In the genomic region with DNA sequence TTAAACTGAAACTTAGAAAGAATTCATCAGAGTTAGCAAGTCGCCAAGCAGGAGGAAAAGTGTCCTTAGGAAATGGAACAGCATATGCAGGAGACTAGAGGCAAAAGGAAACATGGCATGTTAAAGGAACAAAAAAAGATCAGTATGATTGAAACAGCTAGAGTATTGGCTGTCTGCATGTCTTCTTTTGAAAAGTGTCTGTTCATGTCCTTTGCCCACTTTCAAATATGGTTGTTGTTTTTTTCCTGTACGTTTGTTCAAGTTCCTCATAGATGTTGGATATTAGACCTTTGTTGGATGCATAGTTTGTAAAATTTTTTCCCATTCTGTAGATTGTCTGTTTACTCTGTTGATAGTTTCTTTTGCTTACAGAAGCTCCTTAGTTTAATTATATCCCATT, we compare ENCODE assay signal across 36 cellular contexts.
"Had no signal": no experiment of that assay in that cellular context is flagged by ENCODE, and none has a peak within 500 bp of the region (broad histone marks: within the 10 kb centered on the region; RNA-seq: fewer than 3 reads in every experiment).

No MANE protein-coding gene starts in this region.

- H3K27ac Mint-ChIP-seq: activated naive CD4-positive, alpha-beta T cell treated with anti-CD3 and anti-CD28 coated beads for 36 hours; activated naive CD4-positive, alpha-beta T cell treated with anti-CD3 and anti-CD28 coated beads, Interleukin-2, amount 10 ng/mL, durations not matched to agents 7 days and 5 days; activated naive CD4-positive, alpha-beta T cell treated with anti-CD3 and anti-CD28 coated beads, Interleukin-2, amount 50 U/mL, for 24 hours; activated naive CD4-positive, alpha-beta T cell treated with anti-CD3 and anti-CD28 coated beads, Interleukin-2, amount 50 U/mL, for 72 hours; activated naive CD8-positive, alpha-beta T cell; activated naive CD8-positive, alpha-beta T cell treated with anti-CD3 and anti-CD28 coated beads for 36 hours; activated naive CD8-positive, alpha-beta T cell treated with anti-CD3 and anti-CD28 coated beads, Interleukin-2, amount 10 ng/mL, durations not matched to agents 7 days and 5 days; activated naive CD8-positive, alpha-beta T cell treated with anti-CD3 and anti-CD28 coated beads, Interleukin-2, amount 50 U/mL, for 24 hours; activated T-cell treated with anti-CD3 and anti-CD28 coated beads, Interleukin-2, amount 50 U/mL, for 24 hours; activated T-cell treated with anti-CD3 and anti-CD28 coated beads, Interleukin-2, amount 50 U/mL, for 72 hours; activated T-helper 1 cell treated with anti-CD3 and anti-CD28 coated beads, Interleukin-12 subunit alpha, Interleukin-12 subunit beta, Interleukin-2, Interleukin-4 antibody, amounts not matched to agents 30 ng/mL and 10 ng/mL and 1 ng/mL, durations not matched to agents 14 hours and 24 hours and 36 hours; activated T-helper 17 cell treated with anti-CD3 and anti-CD28 coated beads, Interleukin-2, amount 50 U/mL, for 72 hours; activated T-helper 2 cell treated with anti-CD3 and anti-CD28 coated beads, Interferon-gamma antibody, Interleukin-2, Interleukin-4, amounts not matched to agents 10 μg/mL and 5 μg/mL and 100 μg/mL, durations not matched to agents 14 hours and 24 hours and 36 hours; brain had no signal

- DNase-seq: activated effector memory CD4-positive, alpha-beta T cell treated with anti-CD3 and anti-CD28 coated beads, Interleukin-2, amount 50 U/mL, for 16 hours; activated effector memory CD4-positive, alpha-beta T cell treated with Interleukin-2 at 50 U/mL for 16 hours; activated gamma-delta T cell; activated gamma-delta T cell treated with Interleukin-2 at 50 U/mL for 16 hours; activated naive CD4-positive, alpha-beta T cell; activated naive CD4-positive, alpha-beta T cell treated with anti-CD3 and anti-CD28 coated beads for 36 hours; activated naive CD4-positive, alpha-beta T cell treated with anti-CD3 and anti-CD28 coated beads, Interleukin-2, amount 10 ng/mL, durations not matched to agents 7 days and 5 days; activated naive CD4-positive, alpha-beta T cell treated with anti-CD3 and anti-CD28 coated beads, Interleukin-2, amount 50 U/mL, for 16 hours; activated naive CD4-positive, alpha-beta T cell treated with Interleukin-2 at 50 U/mL for 16 hours; activated naive CD8-positive, alpha-beta T cell treated with anti-CD3 and anti-CD28 coated beads for 36 hours; activated naive CD8-positive, alpha-beta T cell treated with anti-CD3 and anti-CD28 coated beads, Interleukin-2, amount 10 ng/mL, durations not matched to agents 7 days and 5 days; activated naive CD8-positive, alpha-beta T cell treated with anti-CD3 and anti-CD28 coated beads, Interleukin-2, amount 50 U/mL, for 24 hours; activated T-cell treated with anti-CD3 and anti-CD28 coated beads, Interleukin-2, amount 50 U/mL, for 24 hours; activated T-cell treated with anti-CD3 and anti-CD28 coated beads, Interleukin-2, amount 50 U/mL, for 4 hours; activated T-cell treated with anti-CD3 and anti-CD28 coated beads, Interleukin-2, amount 50 U/mL, for 48 hours; activated T-cell treated with anti-CD3 and anti-CD28 coated beads, Interleukin-2, amount 50 U/mL, for 72 hours; adrenal gland; amniotic stem cell; amygdala; anterior cingulate cortex; aorta; body of pancreas; brain microvascular endothelial cell; caudate nucleus; central memory CD4-positive, alpha-beta T cell; cerebellar nuclear complex had no signal

- H3K4me1 Mint-ChIP-seq: activated naive CD4-positive, alpha-beta T cell treated with anti-CD3 and anti-CD28 coated beads, Interleukin-2, amount 10 ng/mL, durations not matched to agents 7 days and 5 days; activated naive CD4-positive, alpha-beta T cell treated with anti-CD3 and anti-CD28 coated beads, Interleukin-2, amount 50 U/mL, for 24 hours; activated naive CD8-positive, alpha-beta T cell treated with anti-CD3 and anti-CD28 coated beads for 36 hours; activated naive CD8-positive, alpha-beta T cell treated with anti-CD3 and anti-CD28 coated beads, Interleukin-2, amount 10 ng/mL, durations not matched to agents 7 days and 5 days; activated naive CD8-positive, alpha-beta T cell treated with anti-CD3 and anti-CD28 coated beads, Interleukin-2, amount 50 U/mL, for 24 hours; activated T-helper 17 cell treated with anti-CD3 and anti-CD28 coated beads, Interleukin-2, amount 50 U/mL, for 72 hours; brain; central memory CD8-positive, alpha-beta T cell had no signal

- ATAC-seq: activated naive CD4-positive, alpha-beta T cell treated with anti-CD3 and anti-CD28 coated beads, Interleukin-2, amount 50 U/mL, for 72 hours; activated naive CD8-positive, alpha-beta T cell treated with anti-CD3 and anti-CD28 coated beads, Interleukin-2, amount 50 U/mL, for 24 hours; activated T-cell treated with anti-CD3 and anti-CD28 coated beads, Interleukin-2, amount 50 U/mL, for 4 hours; activated T-cell treated with anti-CD3 and anti-CD28 coated beads, Interleukin-2, amount 50 U/mL, for 72 hours; activated T-helper 17 cell treated with anti-CD3 and anti-CD28 coated beads, Interleukin-2, amount 50 U/mL, for 72 hours; body of pancreas had no signal

- FAIRE-seq: astrocyte, bronchial epithelial cell had no signal

- H3K36me3 Mint-ChIP-seq: activated naive CD4-positive, alpha-beta T cell treated with anti-CD3 and anti-CD28 coated beads, Interleukin-2, amount 10 ng/mL, durations not matched to agents 7 days and 5 days; activated naive CD4-positive, alpha-beta T cell treated with anti-CD3 and anti-CD28 coated beads, Interleukin-2, amount 50 U/mL, for 24 hours; activated naive CD4-positive, alpha-beta T cell treated with anti-CD3 and anti-CD28 coated beads, Interleukin-2, amount 50 U/mL, for 72 hours; activated naive CD8-positive, alpha-beta T cell; activated naive CD8-positive, alpha-beta T cell treated with anti-CD3 and anti-CD28 coated beads for 36 hours; activated naive CD8-positive, alpha-beta T cell treated with anti-CD3 and anti-CD28 coated beads, Interleukin-2, amount 10 ng/mL, durations not matched to agents 7 days and 5 days had no signal

- H3K9me3 Mint-ChIP-seq: activated naive CD4-positive, alpha-beta T cell treated with anti-CD3 and anti-CD28 coated beads for 36 hours; activated naive CD4-positive, alpha-beta T cell treated with anti-CD3 and anti-CD28 coated beads, Interleukin-2, amount 10 ng/mL, durations not matched to agents 7 days and 5 days; activated naive CD4-positive, alpha-beta T cell treated with anti-CD3 and anti-CD28 coated beads, Interleukin-2, amount 50 U/mL, for 72 hours; activated naive CD8-positive, alpha-beta T cell treated with anti-CD3 and anti-CD28 coated beads for 36 hours; activated naive CD8-positive, alpha-beta T cell treated with anti-CD3 and anti-CD28 coated beads, Interleukin-2, amount 10 ng/mL, durations not matched to agents 7 days and 5 days; activated T-cell treated with anti-CD3 and anti-CD28 coated beads, Interleukin-2, amount 50 U/mL, for 24 hours; activated T-cell treated with anti-CD3 and anti-CD28 coated beads, Interleukin-2, amount 50 U/mL, for 4 hours; activated T-helper 1 cell treated with anti-CD3 and anti-CD28 coated beads, Interleukin-12 subunit alpha, Interleukin-12 subunit beta, Interleukin-2, Interleukin-4 antibody, amounts not matched to agents 30 ng/mL and 10 ng/mL and 1 ng/mL, durations not matched to agents 14 hours and 24 hours and 36 hours; activated T-helper 17 cell treated with anti-CD3 and anti-CD28 coated beads, Interleukin-2, amount 50 U/mL, for 72 hours; activated T-helper 2 cell treated with anti-CD3 and anti-CD28 coated beads, Interferon-gamma antibody, Interleukin-2, Interleukin-4, amounts not matched to agents 10 μg/mL and 5 μg/mL and 100 μg/mL, durations not matched to agents 14 hours and 24 hours and 36 hours; central memory CD8-positive, alpha-beta T cell had no signal

- H3K4me3 Mint-ChIP-seq: activated naive CD4-positive, alpha-beta T cell treated with anti-CD3 and anti-CD28 coated beads for 36 hours; activated naive CD4-positive, alpha-beta T cell treated with anti-CD3 and anti-CD28 coated beads, Interleukin-2, amount 10 ng/mL, durations not matched to agents 7 days and 5 days; activated naive CD4-positive, alpha-beta T cell treated with anti-CD3 and anti-CD28 coated beads, Interleukin-2, amount 50 U/mL, for 24 hours; activated naive CD8-positive, alpha-beta T cell; activated naive CD8-positive, alpha-beta T cell treated with anti-CD3 and anti-CD28 coated beads for 36 hours; activated naive CD8-positive, alpha-beta T cell treated with anti-CD3 and anti-CD28 coated beads, Interleukin-2, amount 10 ng/mL, durations not matched to agents 7 days and 5 days; activated naive CD8-positive, alpha-beta T cell treated with anti-CD3 and anti-CD28 coated beads, Interleukin-2, amount 50 U/mL, for 24 hours; activated T-cell treated with anti-CD3 and anti-CD28 coated beads, Interleukin-2, amount 50 U/mL, for 24 hours; activated T-cell treated with anti-CD3 and anti-CD28 coated beads, Interleukin-2, amount 50 U/mL, for 4 hours; activated T-cell treated with anti-CD3 and anti-CD28 coated beads, Interleukin-2, amount 50 U/mL, for 72 hours; activated T-helper 1 cell treated with anti-CD3 and anti-CD28 coated beads, Interleukin-12 subunit alpha, Interleukin-12 subunit beta, Interleukin-2, Interleukin-4 antibody, amounts not matched to agents 30 ng/mL and 10 ng/mL and 1 ng/mL, durations not matched to agents 14 hours and 24 hours and 36 hours; activated T-helper 17 cell treated with anti-CD3 and anti-CD28 coated beads, Interleukin-2, amount 50 U/mL, for 72 hours; brain; central memory CD8-positive, alpha-beta T cell had no signal

- H3K27me3 Mint-ChIP-seq: activated naive CD8-positive, alpha-beta T cell treated with anti-CD3 and anti-CD28 coated beads, Interleukin-2, amount 50 U/mL, for 24 hours had no signal
